ENCODE assay signal across 2 cellular contexts in genomic region chr19:13162749-13163608, GRCh38.
TF ChIP-seq lines count a peak whose summit lies in the region.

No MANE protein-coding gene starts in this region.

TF ChIP-seq in HEK293, 187 proteins besides CTCF, POLR2A, EP300 and RAD21 (continued from another document and continues in another):
- TF ChIP-seq ZNF654 (tag by site-specific recombination; IDR thresholded peaks at IDR 0.05; ENCODE audit: low read depth) (no peak), ZNF580 (tag by site-specific recombination; IDR thresholded peaks at IDR 0.05) (no peak), ZNF311 (tag by site-specific recombination; IDR thresholded peaks at IDR 0.05; ENCODE audit: borderline replicate concordance) (no peak), ZNF501 (tag by site-specific recombination; IDR thresholded peaks at IDR 0.05) (peak; percentile 20; the same call in 1 of the 2 replicates), ZNF521 (tag by site-specific recombination; IDR thresholded peaks at IDR 0.05) (no peak), ZBTB48 (tag by site-specific recombination; IDR thresholded peaks at IDR 0.05) (no peak), ZNF558 (tag by site-specific recombination; IDR thresholded peaks at IDR 0.05) (no peak), PBX3 (CRISPR knock-in tag; IDR thresholded peaks at IDR 0.05) (0 out of 2 replicates have a peak, but pooled peaks have one; percentile 39), ZNF24 (tag by site-specific recombination; IDR thresholded peaks at IDR 0.05) (peak; percentile 71; the same call in 1 of the 2 replicates), ZNF398 (tag by site-specific recombination; IDR thresholded peaks at IDR 0.05) (peak; percentile 64), ZNF571 (tag by site-specific recombination; IDR thresholded peaks at IDR 0.05) (no peak), ZNF704 (tag by site-specific recombination; IDR thresholded peaks at IDR 0.05) (no peak), SALL2 (tag by site-specific recombination; IDR thresholded peaks at IDR 0.05; ENCODE audit: borderline replicate concordance) (no peak), ZNF341 (tag by site-specific recombination; IDR thresholded peaks at IDR 0.05; ENCODE audit: low read depth) (peak; percentile 93), ZNF10 (tag by site-specific recombination; IDR thresholded peaks at IDR 0.05) (no peak), GLIS2 (tag by site-specific recombination; IDR thresholded peaks at IDR 0.05) (peak; percentile 76), ZNF548 (tag by site-specific recombination; IDR thresholded peaks at IDR 0.05) (no peak), ZNF707 (tag by site-specific recombination; IDR thresholded peaks at IDR 0.05) (no peak), IKZF3 (tag by site-specific recombination; IDR thresholded peaks at IDR 0.05) (peak; percentile 99), ZNF354C (tag by site-specific recombination; IDR thresholded peaks at IDR 0.05; ENCODE audit: borderline replicate concordance, low read depth) (no peak), ZNF133 (tag by site-specific recombination; IDR thresholded peaks at IDR 0.05) (no peak), ZNF626 (tag by site-specific recombination; IDR thresholded peaks at IDR 0.05) (no peak), SP7 (tag by site-specific recombination; IDR thresholded peaks at IDR 0.05) (peak; percentile 57; the same call in 1 of the 2 replicates), ZNF394 (tag by site-specific recombination; IDR thresholded peaks at IDR 0.05; ENCODE audit: borderline replicate concordance) (no peak), ZBTB1 (tag by site-specific recombination; IDR thresholded peaks at IDR 0.05) (no peak; the same call in 1 of the 2 replicates), GLI4 (tag by site-specific recombination; IDR thresholded peaks at IDR 0.05) (no peak), BCL6B (tag by site-specific recombination; IDR thresholded peaks at IDR 0.05) (peak; percentile 83), ATF2 (tag by site-specific recombination; IDR thresholded peaks at IDR 0.05; ENCODE audit: low read depth) (no peak), ZNF670 (tag by site-specific recombination; IDR thresholded peaks at IDR 0.05; ENCODE audit: low read depth) (no peak), ZNF324 (tag by site-specific recombination; IDR thresholded peaks at IDR 0.05) (no peak)

TF ChIP-seq in K562, 482 proteins besides CTCF, POLR2A, EP300 and RAD21 (continued from another document and continues in another):
- peak; percentile 97 for TF ChIP-seq TFAP4 (CRISPR knock-in tag; IDR thresholded peaks at IDR 0.05; ENCODE audit: borderline replicate concordance)
- TF ChIP-seq ID3 (CRISPR knock-in tag; IDR thresholded peaks at IDR 0.05), result no peak
- peak; percentile 65 for TF ChIP-seq ID3 (tag; IDR thresholded peaks at IDR 0.05)
- TF ChIP-seq PCBP1 (IDR thresholded peaks at IDR 0.05; ENCODE audit: low read depth, low read length, poor library complexity, severe bottlenecking), result peak; percentile 49
- peak; percentile 58 to 70 for TF ChIP-seq MNT (conservative IDR thresholded peaks at IDR 0.05)
- peak; percentile 14; the same call in 1 of the 2 replicates for TF ChIP-seq ZBTB12 (CRISPR knock-in tag; IDR thresholded peaks at IDR 0.05)
- 0 out of 2 replicates have a peak, but pooled peaks have one; percentile 2 for TF ChIP-seq ZNF584 (CRISPR knock-in tag; IDR thresholded peaks at IDR 0.05; ENCODE audit: low read depth)
- TF ChIP-seq ZNF764 (CRISPR knock-in tag; IDR thresholded peaks at IDR 0.05; ENCODE audit: low read depth), result peak; percentile 40; the same call in 1 of the 2 replicates
- TF ChIP-seq PKNOX1 (IDR thresholded peaks at IDR 0.05), result peak; percentile 97
- TF ChIP-seq JUNB (CRISPR knock-in tag; conservative IDR thresholded peaks at IDR 0.05), result no peak
- no peak for TF ChIP-seq NFIX (CRISPR knock-in tag; IDR thresholded peaks at IDR 0.05; ENCODE audit: low read depth)
- TF ChIP-seq ZEB2 (IDR thresholded peaks at IDR 0.05), result no peak
- peak; percentile 26; the same call in 1 of the 2 replicates for TF ChIP-seq CTBP1 (IDR thresholded peaks at IDR 0.05; ENCODE audit: borderline replicate concordance)
- TF ChIP-seq THAP12 (CRISPR knock-in tag; IDR thresholded peaks at IDR 0.05), result 0 out of 2 replicates have a peak, but pooled peaks have one; percentile 58
- peak; percentile 76; the same call in 1 of the 2 replicates for TF ChIP-seq THRB (CRISPR knock-in tag; conservative IDR thresholded peaks at IDR 0.05)
- no peak for TF ChIP-seq CEBPG (CRISPR knock-in tag; IDR thresholded peaks at IDR 0.05)
- no peak for TF ChIP-seq CEBPG (tag; conservative IDR thresholded peaks at IDR 0.05 in 1 of 2, IDR thresholded peaks at IDR 0.05 in 1 of 2)
- TF ChIP-seq RHOXF2B (CRISPR knock-in tag; conservative IDR thresholded peaks at IDR 0.05), result no peak
- TF ChIP-seq KLF1 (tag; IDR thresholded peaks at IDR 0.05), result 0 out of 2 replicates have a peak, but pooled peaks have one; percentile 25
- TF ChIP-seq CCNT2 (IDR thresholded peaks at IDR 0.05; ENCODE audit: borderline replicate concordance, extremely low read depth, insufficient read length, low read depth, low read length), result peak; percentile 96
- TF ChIP-seq DMBX1 (CRISPR knock-in tag; IDR thresholded peaks at IDR 0.05; ENCODE audit: borderline replicate concordance), result 0 out of 2 replicates have a peak, but pooled peaks have one; percentile 34
- peak; percentile 71; the same call in 1 of the 2 replicates for TF ChIP-seq FOXO4 (CRISPR knock-in tag; IDR thresholded peaks at IDR 0.05)
- TF ChIP-seq ELK1 (CRISPR knock-in tag; IDR thresholded peaks at IDR 0.05), result no peak
